Comparison of ENCODE assay signal across 8 cellular contexts in the genomic region with DNA sequence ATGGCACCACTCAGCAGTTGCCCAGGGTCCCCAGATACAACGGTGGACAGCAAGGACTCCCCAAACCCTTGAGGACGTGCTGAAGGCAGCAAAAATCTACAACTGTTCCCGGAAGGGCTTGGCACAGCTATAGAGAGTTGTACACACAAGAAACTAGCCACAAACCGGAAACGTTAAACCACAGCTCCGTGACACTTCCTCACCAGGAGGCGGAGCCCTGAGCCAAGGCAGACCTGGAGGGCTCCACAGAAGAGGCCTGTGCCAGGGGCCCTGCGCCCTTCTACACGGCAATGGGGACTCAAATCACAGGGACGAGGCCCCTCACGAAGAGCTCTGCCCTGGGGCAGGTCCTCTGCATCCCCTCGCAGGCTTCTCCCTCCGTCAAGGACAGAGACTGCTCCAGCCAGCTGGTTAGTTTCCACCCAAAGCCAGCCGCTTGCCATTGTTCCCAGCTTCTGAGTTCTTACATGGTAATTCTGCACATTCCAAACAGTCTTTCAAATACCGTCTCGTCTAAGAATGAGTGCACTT.
DNase-seq lines count a peak whose midpoint lies in the region; ATAC-seq and TF ChIP-seq lines count a peak whose summit lies in the region.

No MANE protein-coding gene starts in this region.

- peak overlapping the region; percentile 13 for H3K9ac ChIP-seq in adipocyte (ENCODE audit: low read length)

- H3K27ac ChIP-seq in A673 (ENCODE audit: low read depth, low read length, poor library complexity, severe bottlenecking), result peak overlapping the region; percentile 93

- peak; percentile 61 for TF ChIP-seq CTCF in A673 (conservative IDR thresholded peaks at IDR 0.05; ENCODE audit: low read depth, low read length)

- intact Hi-C loops in A673 (cut with micrococcal nuclease; ENCODE audit: unreplicated experiment), result no loop called here

- H3K36me3 ChIP-seq in A673 (ENCODE audit: insufficient read depth, low read length, poor library complexity, severe bottlenecking) (no peaks in the 10 kb centered on the region), adipocyte (ENCODE audit: control insufficient read depth, insufficient read depth, low read length, severe bottlenecking) (no peaks in the 10 kb centered on the region)

- ATAC-seq in GM19324 (IDR thresholded peaks at IDR 0.05; ENCODE audit: low FRiP score, unreplicated experiment) (peak; percentile 89), HG03432 (IDR thresholded peaks at IDR 0.05; ENCODE audit: unreplicated experiment) (peak; percentile 88)

- H3K9me3 ChIP-seq in A673 (ENCODE audit: low read depth, low read length, poor library complexity, severe bottlenecking) (no peaks in the 10 kb centered on the region), adipocyte (ENCODE audit: control insufficient read depth, low read length) (no peaks in the 10 kb centered on the region)

- H3K27ac Mint-ChIP-seq in T-helper 1 cell treated with Interleukin-12 subunit alpha and Interleukin-12 subunit beta and Interleukin-4 antibody, amounts not matched to agents 30 μg/mL and 1 μg/mL, for 36 hours, result peak overlapping the region; percentile 96

- no peaks in the 10 kb centered on the region for H3K27me3 Mint-ChIP-seq in T-helper 1 cell treated with Interleukin-12 subunit alpha and Interleukin-12 subunit beta and Interleukin-4 antibody, amounts not matched to agents 30 μg/mL and 1 μg/mL, for 36 hours (ENCODE audit: low read depth)

- peaks cover 25% of the 10 kb centered on the region for H3K36me3 Mint-ChIP-seq in T-helper 1 cell treated with Interleukin-12 subunit alpha and Interleukin-12 subunit beta and Interleukin-4 antibody, amounts not matched to agents 30 μg/mL and 1 μg/mL, for 36 hours (ENCODE audit: low read depth)

- H3K27me3 ChIP-seq in A673 (replicated peaks; ENCODE audit: insufficient read depth, low read depth, low read length, poor library complexity) (no peaks in the 10 kb centered on the region), adipocyte (replicated peaks; ENCODE audit: control insufficient read depth, insufficient read depth, low read length) (no peaks in the 10 kb centered on the region)

- POLR2A ChIA-PET in A673 (lab: Charles Lee; ENCODE audit: low non-redundant PET), result no interaction called here

- H3K4me3 ChIP-seq in A673 (ENCODE audit: low read depth, low read length, poor library complexity, severe bottlenecking) (peak overlapping the region; percentile 11), adipocyte (ENCODE audit: low read length) (no peak overlapping the region)

- CTCF ChIA-PET in A673 (lab: Charles Lee), result interaction anchor here (1.1 kb wide), 1 partner anchor 61 kb away, joined by 4 read pairs; no protein-coding TSS in a partner anchor

- H3K4me1 ChIP-seq in A673 (ENCODE audit: insufficient read depth, low read length, poor library complexity, severe bottlenecking) (peaks cover 82% of the 10 kb centered on the region), adipocyte (ENCODE audit: control insufficient read depth, insufficient read depth, low read length) (peaks cover 52% of the 10 kb centered on the region)

- peaks cover 71% of the 10 kb centered on the region for H3K4me1 Mint-ChIP-seq in T-helper 1 cell treated with Interleukin-12 subunit alpha and Interleukin-12 subunit beta and Interleukin-4 antibody, amounts not matched to agents 30 μg/mL and 1 μg/mL, for 36 hours (ENCODE audit: low read depth)

- no TSS peak for BruUV-seq in A673 (replicated peaks; lab: Mats Ljungman, UMichigan)

- H3K9me3 Mint-ChIP-seq in T-helper 1 cell treated with Interleukin-12 subunit alpha and Interleukin-12 subunit beta and Interleukin-4 antibody, amounts not matched to agents 30 μg/mL and 1 μg/mL, for 36 hours, result no peaks in the 10 kb centered on the region

- DNase-seq in A673 (ENCODE audit: low spot score), result peak; percentile 94
- DNase-seq in adipocyte (ENCODE audit: low read depth), result peak; percentile 64
- DNase-seq in iris pigment epithelial cell (ENCODE audit: low read depth), result peak; percentile 90
- peak; percentile 81 for DNase-seq in stimulated activated CD4-positive, alpha-beta T cell treated with anti-CD3 and anti-CD28 coated beads, Interleukin-4, amount 100 ng/mL, for 1 hour
- no peak for DNase-seq in NCI-H524 treated with DMSO at 0.1 percent for 48 hours (lab: John Stamatoyannopoulos, UW)

- peak overlapping the region; percentile 94 for H3K4me3 Mint-ChIP-seq in T-helper 1 cell treated with Interleukin-12 subunit alpha and Interleukin-12 subunit beta and Interleukin-4 antibody, amounts not matched to agents 30 μg/mL and 1 μg/mL, for 36 hours
